In genomic region chr12:57620936-57621496, GRCh38 we compare ENCODE assay signal across 1 cellular context.
TF ChIP-seq lines count a peak whose summit lies in the region.

No MANE protein-coding gene starts in this region.

TF ChIP-seq in K562, 482 proteins besides CTCF, POLR2A, EP300 and RAD21 (continued from another document):
- no peak for TF ChIP-seq ZBTB40 (IDR thresholded peaks at IDR 0.05)
- no peak for TF ChIP-seq ZBTB40 (CRISPR knock-in tag; IDR thresholded peaks at IDR 0.05)
- TF ChIP-seq, protein P1, sequence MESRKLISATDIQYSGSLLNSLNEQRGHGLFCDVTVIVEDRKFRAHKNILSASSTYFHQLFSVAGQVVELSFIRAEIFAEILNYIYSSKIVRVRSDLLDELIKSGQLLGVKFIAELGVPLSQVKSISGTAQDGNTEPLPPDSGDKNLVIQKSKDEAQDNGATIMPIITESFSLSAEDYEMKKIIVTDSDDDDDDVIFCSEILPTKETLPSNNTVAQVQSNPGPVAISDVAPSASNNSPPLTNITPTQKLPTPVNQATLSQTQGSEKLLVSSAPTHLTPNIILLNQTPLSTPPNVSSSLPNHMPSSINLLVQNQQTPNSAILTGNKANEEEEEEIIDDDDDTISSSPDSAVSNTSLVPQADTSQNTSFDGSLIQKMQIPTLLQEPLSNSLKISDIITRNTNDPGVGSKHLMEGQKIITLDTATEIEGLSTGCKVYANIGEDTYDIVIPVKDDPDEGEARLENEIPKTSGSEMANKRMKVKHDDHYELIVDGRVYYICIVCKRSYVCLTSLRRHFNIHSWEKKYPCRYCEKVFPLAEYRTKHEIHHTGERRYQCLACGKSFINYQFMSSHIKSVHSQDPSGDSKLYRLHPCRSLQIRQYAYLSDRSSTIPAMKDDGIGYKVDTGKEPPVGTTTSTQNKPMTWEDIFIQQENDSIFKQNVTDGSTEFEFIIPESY (CRISPR knock-in tag; IDR thresholded peaks at IDR 0.05), result peak; percentile 84
